In genomic region chr17:38885044-38885727, GRCh38 we compare ENCODE assay signal across 1 cellular context.
TF ChIP-seq lines count a peak whose summit lies in the region.

No MANE protein-coding gene starts in this region.

TF ChIP-seq in HepG2, 621 proteins besides CTCF, POLR2A, EP300 and RAD21 (continued from another document and continues in another):
- TF ChIP-seq, protein P1, sequence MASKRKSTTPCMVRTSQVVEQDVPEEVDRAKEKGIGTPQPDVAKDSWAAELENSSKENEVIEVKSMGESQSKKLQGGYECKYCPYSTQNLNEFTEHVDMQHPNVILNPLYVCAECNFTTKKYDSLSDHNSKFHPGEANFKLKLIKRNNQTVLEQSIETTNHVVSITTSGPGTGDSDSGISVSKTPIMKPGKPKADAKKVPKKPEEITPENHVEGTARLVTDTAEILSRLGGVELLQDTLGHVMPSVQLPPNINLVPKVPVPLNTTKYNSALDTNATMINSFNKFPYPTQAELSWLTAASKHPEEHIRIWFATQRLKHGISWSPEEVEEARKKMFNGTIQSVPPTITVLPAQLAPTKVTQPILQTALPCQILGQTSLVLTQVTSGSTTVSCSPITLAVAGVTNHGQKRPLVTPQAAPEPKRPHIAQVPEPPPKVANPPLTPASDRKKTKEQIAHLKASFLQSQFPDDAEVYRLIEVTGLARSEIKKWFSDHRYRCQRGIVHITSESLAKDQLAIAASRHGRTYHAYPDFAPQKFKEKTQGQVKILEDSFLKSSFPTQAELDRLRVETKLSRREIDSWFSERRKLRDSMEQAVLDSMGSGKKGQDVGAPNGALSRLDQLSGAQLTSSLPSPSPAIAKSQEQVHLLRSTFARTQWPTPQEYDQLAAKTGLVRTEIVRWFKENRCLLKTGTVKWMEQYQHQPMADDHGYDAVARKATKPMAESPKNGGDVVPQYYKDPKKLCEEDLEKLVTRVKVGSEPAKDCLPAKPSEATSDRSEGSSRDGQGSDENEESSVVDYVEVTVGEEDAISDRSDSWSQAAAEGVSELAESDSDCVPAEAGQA (IDR thresholded peaks at IDR 0.05; ENCODE audit: low read depth) = no peak
- TF ChIP-seq, protein P1 (CRISPR knock-in tag; IDR thresholded peaks at IDR 0.05; ENCODE audit: borderline replicate concordance) = no peak
- TF ChIP-seq REXO4 (CRISPR knock-in tag; IDR thresholded peaks at IDR 0.05; ENCODE audit: borderline replicate concordance) = no peak
- TF ChIP-seq FOXM1 (CRISPR knock-in tag; IDR thresholded peaks at IDR 0.05) = no peak
- TF ChIP-seq ZNF546 (CRISPR knock-in tag; conservative IDR thresholded peaks at IDR 0.05) = no peak
- TF ChIP-seq, protein P2, sequence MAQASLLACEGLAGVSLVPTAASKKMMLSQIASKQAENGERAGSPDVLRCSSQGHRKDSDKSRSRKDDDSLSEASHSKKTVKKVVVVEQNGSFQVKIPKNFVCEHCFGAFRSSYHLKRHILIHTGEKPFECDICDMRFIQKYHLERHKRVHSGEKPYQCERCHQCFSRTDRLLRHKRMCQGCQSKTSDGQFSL (CRISPR knock-in tag; IDR thresholded peaks at IDR 0.05) = no peak
- TF ChIP-seq ZNF296 (CRISPR knock-in tag; conservative IDR thresholded peaks at IDR 0.05) = no peak
- no peak for TF ChIP-seq TBP (CRISPR knock-in tag; IDR thresholded peaks at IDR 0.05)
- TF ChIP-seq NFYB (CRISPR knock-in tag; IDR thresholded peaks at IDR 0.05) = no peak
- no peak for TF ChIP-seq POLR2G (IDR thresholded peaks at IDR 0.05; ENCODE audit: low read depth, low read length)
- no peak for TF ChIP-seq ZNF3 (CRISPR knock-in tag; IDR thresholded peaks at IDR 0.05)
- TF ChIP-seq SMC3 (IDR thresholded peaks at IDR 0.05; ENCODE audit: low read length) = no peak
- 0 out of 2 replicates have a peak, but pooled peaks have one; percentile 22 for TF ChIP-seq ZNF274 (CRISPR knock-in tag; IDR thresholded peaks at IDR 0.05)
- TF ChIP-seq TCF12 (IDR thresholded peaks at IDR 0.05) = no peak
- TF ChIP-seq TCF12 (CRISPR knock-in tag; IDR thresholded peaks at IDR 0.05) = no peak
- TF ChIP-seq ATF7-NPFF (CRISPR knock-in tag; IDR thresholded peaks at IDR 0.05; ENCODE audit: low read depth) = no peak
- TF ChIP-seq ZNF720 (CRISPR knock-in tag; IDR thresholded peaks at IDR 0.05) = no peak
- peak; percentile 87 for TF ChIP-seq ZBTB38 (CRISPR knock-in tag; IDR thresholded peaks at IDR 0.05)
- no peak for TF ChIP-seq SETDB1 (CRISPR knock-in tag; IDR thresholded peaks at IDR 0.05; ENCODE audit: borderline replicate concordance)
- TF ChIP-seq ZSCAN25 (CRISPR knock-in tag; IDR thresholded peaks at IDR 0.05) = 0 out of 2 replicates have a peak, but pooled peaks have one; percentile 31
- no peak for TF ChIP-seq ZMYM2 (CRISPR knock-in tag; IDR thresholded peaks at IDR 0.05)
- TF ChIP-seq PAX8 (CRISPR knock-in tag; IDR thresholded peaks at IDR 0.05; ENCODE audit: borderline replicate concordance) = no peak
- no peak for TF ChIP-seq NR2F2 (IDR thresholded peaks at IDR 0.05; ENCODE audit: borderline replicate concordance, low read depth)
- no peak for TF ChIP-seq THAP9 (CRISPR knock-in tag; IDR thresholded peaks at IDR 0.05; ENCODE audit: borderline replicate concordance)
- no peak for TF ChIP-seq ZNF30 (CRISPR knock-in tag; IDR thresholded peaks at IDR 0.05)
- TF ChIP-seq PAWR (CRISPR knock-in tag; IDR thresholded peaks at IDR 0.05; ENCODE audit: borderline replicate concordance) = no peak
- TF ChIP-seq BCL3 (CRISPR knock-in tag; IDR thresholded peaks at IDR 0.05) = no peak
- peak; percentile 35; the same call in 1 of the 2 replicates for TF ChIP-seq ZGPAT (CRISPR knock-in tag; IDR thresholded peaks at IDR 0.05)
- peak; percentile 69 for TF ChIP-seq PATZ1 (CRISPR knock-in tag; IDR thresholded peaks at IDR 0.05)
- no peak for TF ChIP-seq MEIS1 (CRISPR knock-in tag; IDR thresholded peaks at IDR 0.05; ENCODE audit: borderline replicate concordance)
- no peak for TF ChIP-seq DZIP1 (CRISPR knock-in tag; IDR thresholded peaks at IDR 0.05)
- no peak for TF ChIP-seq AGO1 (IDR thresholded peaks at IDR 0.05; ENCODE audit: low read depth, low read length, poor library complexity, severe bottlenecking)
- TF ChIP-seq ZNF543 (CRISPR knock-in tag; IDR thresholded peaks at IDR 0.05) = no peak
- TF ChIP-seq, protein P3, sequence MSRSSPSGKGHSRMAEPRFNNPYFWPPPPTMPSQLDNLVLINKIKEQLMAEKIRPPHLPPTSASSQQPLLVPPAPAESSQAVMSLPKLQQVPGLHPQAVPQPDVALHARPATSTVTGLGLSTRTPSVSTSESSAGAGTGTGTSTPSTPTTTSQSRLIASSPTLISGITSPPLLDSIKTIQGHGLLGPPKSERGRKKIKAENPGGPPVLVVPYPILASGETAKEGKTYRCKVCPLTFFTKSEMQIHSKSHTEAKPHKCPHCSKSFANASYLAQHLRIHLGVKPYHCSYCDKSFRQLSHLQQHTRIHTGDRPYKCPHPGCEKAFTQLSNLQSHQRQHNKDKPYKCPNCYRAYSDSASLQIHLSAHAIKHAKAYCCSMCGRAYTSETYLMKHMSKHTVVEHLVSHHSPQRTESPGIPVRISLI (CRISPR knock-in tag; IDR thresholded peaks at IDR 0.05; ENCODE audit: borderline replicate concordance) = no peak
- TF ChIP-seq, protein P4, sequence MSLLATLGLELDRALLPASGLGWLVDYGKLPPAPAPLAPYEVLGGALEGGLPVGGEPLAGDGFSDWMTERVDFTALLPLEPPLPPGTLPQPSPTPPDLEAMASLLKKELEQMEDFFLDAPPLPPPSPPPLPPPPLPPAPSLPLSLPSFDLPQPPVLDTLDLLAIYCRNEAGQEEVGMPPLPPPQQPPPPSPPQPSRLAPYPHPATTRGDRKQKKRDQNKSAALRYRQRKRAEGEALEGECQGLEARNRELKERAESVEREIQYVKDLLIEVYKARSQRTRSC (CRISPR knock-in tag; IDR thresholded peaks at IDR 0.05; ENCODE audit: low read depth) = no peak
- TF ChIP-seq PLRG1 (conservative IDR thresholded peaks at IDR 0.05) = no peak
- no peak for TF ChIP-seq PCBP1 (IDR thresholded peaks at IDR 0.05; ENCODE audit: borderline replicate concordance, low read depth, low read length)
- no peak for TF ChIP-seq ZSCAN31 (CRISPR knock-in tag; IDR thresholded peaks at IDR 0.05; ENCODE audit: low read depth)
- TF ChIP-seq, protein P5, sequence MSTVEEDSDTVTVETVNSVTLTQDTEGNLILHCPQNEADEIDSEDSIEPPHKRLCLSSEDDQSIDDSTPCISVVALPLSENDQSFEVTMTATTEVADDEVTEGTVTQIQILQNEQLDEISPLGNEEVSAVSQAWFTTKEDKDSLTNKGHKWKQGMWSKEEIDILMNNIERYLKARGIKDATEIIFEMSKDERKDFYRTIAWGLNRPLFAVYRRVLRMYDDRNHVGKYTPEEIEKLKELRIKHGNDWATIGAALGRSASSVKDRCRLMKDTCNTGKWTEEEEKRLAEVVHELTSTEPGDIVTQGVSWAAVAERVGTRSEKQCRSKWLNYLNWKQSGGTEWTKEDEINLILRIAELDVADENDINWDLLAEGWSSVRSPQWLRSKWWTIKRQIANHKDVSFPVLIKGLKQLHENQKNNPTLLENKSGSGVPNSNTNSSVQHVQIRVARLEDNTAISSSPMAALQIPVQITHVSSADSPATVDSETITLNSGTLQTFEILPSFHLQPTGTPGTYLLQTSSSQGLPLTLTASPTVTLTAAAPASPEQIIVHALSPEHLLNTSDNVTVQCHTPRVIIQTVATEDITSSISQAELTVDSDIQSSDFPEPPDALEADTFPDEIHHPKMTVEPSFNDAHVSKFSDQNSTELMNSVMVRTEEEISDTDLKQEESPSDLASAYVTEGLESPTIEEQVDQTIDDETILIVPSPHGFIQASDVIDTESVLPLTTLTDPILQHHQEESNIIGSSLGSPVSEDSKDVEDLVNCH (CRISPR knock-in tag; IDR thresholded peaks at IDR 0.05) = no peak
- no peak for TF ChIP-seq FIP1L1 (IDR thresholded peaks at IDR 0.05; ENCODE audit: borderline replicate concordance, insufficient read depth, low read depth, low read length)
- no peak for TF ChIP-seq ZNF17 (CRISPR knock-in tag; IDR thresholded peaks at IDR 0.05)
- no peak for TF ChIP-seq KLF13 (CRISPR knock-in tag; IDR thresholded peaks at IDR 0.05)
